9 cellular contexts compared by ENCODE assay signal in the genomic region with DNA sequence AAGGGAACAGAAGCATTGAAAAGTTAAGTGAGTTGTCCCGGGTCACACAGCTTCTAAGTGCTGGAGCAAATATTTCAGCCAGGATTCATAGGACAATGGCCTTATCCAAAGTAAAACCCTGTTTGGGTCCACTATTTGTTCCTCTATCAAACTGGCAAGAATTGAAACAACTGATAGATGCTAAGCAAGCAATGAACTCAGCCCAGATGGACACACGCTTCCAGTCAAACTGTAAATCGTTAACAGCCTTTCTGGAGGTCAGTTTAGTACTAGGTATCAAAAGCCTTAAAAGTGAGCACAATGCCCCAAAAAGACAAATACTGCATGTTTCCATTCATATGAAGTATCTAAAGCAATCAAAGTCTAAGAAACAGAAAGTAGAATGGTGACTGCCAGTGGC. TPM values are rescaled to one million over a fixed set of nuclear protein-coding genes. Genes with fewer than 3 reads are reported as not detected.
DNase-seq lines count a peak whose midpoint lies in the region; ATAC-seq and TF ChIP-seq lines count a peak whose summit lies in the region.
"Had no signal": no experiment of that assay in that cellular context is flagged by ENCODE, and none has a peak within 500 bp of the region (broad histone marks: within the 10 kb centered on the region; RNA-seq: fewer than 3 reads in every experiment).

No MANE protein-coding gene starts in this region.

- H3K4me3 Mint-ChIP-seq in activated T-cell treated with anti-CD3 and anti-CD28 coated beads, Interleukin-2, amount 50 U/mL, for 24 hours = peak overlapping the region; percentile 87
- H3K4me3 Mint-ChIP-seq in activated T-cell treated with anti-CD3 and anti-CD28 coated beads, Interleukin-2, amount 50 U/mL, for 72 hours = peak overlapping the region in 1 of 2 donors; percentile 92
- peak overlapping the region; percentile 79 for H3K4me3 Mint-ChIP-seq in activated B cell treated with CpG ODN at 0.5 μM for 24 hours

- no peaks in the 10 kb centered on the region for H3K9me3 ChIP-seq in liver (ENCODE audit: control insufficient read depth in 4 of 4, low read length in 3 of 4)
- H3K9me3 ChIP-seq in stomach = no peaks in the 10 kb centered on the region

- H3K36me3 ChIP-seq in liver (ENCODE audit: control insufficient read depth in 4 of 4, insufficient read depth in 3 of 4, low read depth in 1 of 4, low read length in 3 of 4) (no peaks in the 10 kb centered on the region), stomach (peaks cover 0 to 8% (median 3%) of the 10 kb centered on the region in 4 donors)

- no peaks in the 10 kb centered on the region for H3K9me3 Mint-ChIP-seq in activated T-cell treated with anti-CD3 and anti-CD28 coated beads, Interleukin-2, amount 50 U/mL, for 24 hours
- H3K9me3 Mint-ChIP-seq in activated T-cell treated with anti-CD3 and anti-CD28 coated beads, Interleukin-2, amount 50 U/mL, for 72 hours = no peaks in the 10 kb centered on the region
- H3K9me3 Mint-ChIP-seq in activated B cell treated with CpG ODN at 0.5 μM for 24 hours = no peaks in the 10 kb centered on the region

- ATAC-seq in activated T-cell treated with anti-CD3 and anti-CD28 coated beads, Interleukin-2, amount 50 U/mL, for 72 hours (replicated peaks in 1 of 2) = no peak
- ATAC-seq in activated B cell treated with CpG ODN at 0.5 μM for 24 hours (ENCODE audit: low read depth) = no peak

- no peaks in the 10 kb centered on the region for H3K27me3 Mint-ChIP-seq in activated T-cell treated with anti-CD3 and anti-CD28 coated beads, Interleukin-2, amount 50 U/mL, for 24 hours
- H3K27me3 Mint-ChIP-seq in activated T-cell treated with anti-CD3 and anti-CD28 coated beads, Interleukin-2, amount 50 U/mL, for 72 hours (ENCODE audit: low read depth) = no peaks in the 10 kb centered on the region
- H3K27me3 Mint-ChIP-seq in activated B cell treated with CpG ODN at 0.5 μM for 24 hours = no peaks in the 10 kb centered on the region

- peaks cover 11% of the 10 kb centered on the region for H3K36me3 Mint-ChIP-seq in activated T-cell treated with anti-CD3 and anti-CD28 coated beads, Interleukin-2, amount 50 U/mL, for 24 hours (ENCODE audit: low read depth)
- H3K36me3 Mint-ChIP-seq in activated T-cell treated with anti-CD3 and anti-CD28 coated beads, Interleukin-2, amount 50 U/mL, for 72 hours (ENCODE audit: insufficient read depth in 2 of 2) = peaks cover under 1 to 2% of the 10 kb centered on the region in 2 donors
- peaks cover 13% of the 10 kb centered on the region for H3K36me3 Mint-ChIP-seq in activated B cell treated with CpG ODN at 0.5 μM for 24 hours (ENCODE audit: low read depth)

- H3K27ac ChIP-seq in liver (ENCODE audit: low read depth in 1 of 2, low read length in 2 of 2) (peak overlapping the region; percentile 96 to 99), stomach (no peak overlapping the region)

- H3K27me3 ChIP-seq in liver (ENCODE audit: control insufficient read depth in 4 of 4, insufficient read depth in 4 of 4, low read length in 3 of 4) = no peaks in the 10 kb centered on the region
- H3K27me3 ChIP-seq in stomach = no peaks in the 10 kb centered on the region

- H3K4me3 ChIP-seq in liver (ENCODE audit: low read depth in 1 of 3, low read length in 3 of 3) = peak overlapping the region; percentile 58 to 96 (median 69)
- H3K4me3 ChIP-seq in stomach = peak overlapping the region in 3 of 4 donors; percentile 64 to 85 (median 78)

- peaks cover 25% of the 10 kb centered on the region for H3K4me1 Mint-ChIP-seq in activated T-cell treated with anti-CD3 and anti-CD28 coated beads, Interleukin-2, amount 50 U/mL, for 24 hours (ENCODE audit: low read depth)
- peaks cover 29% of the 10 kb centered on the region for H3K4me1 Mint-ChIP-seq in activated T-cell treated with anti-CD3 and anti-CD28 coated beads, Interleukin-2, amount 50 U/mL, for 72 hours (ENCODE audit: low read depth)
- H3K4me1 Mint-ChIP-seq in activated B cell treated with CpG ODN at 0.5 μM for 24 hours = peaks cover 20% of the 10 kb centered on the region

- TF ChIP-seq EP300 in stomach (IDR thresholded peaks at IDR 0.05) = no peak

- H3K4me1 ChIP-seq in liver (ENCODE audit: control insufficient read depth in 4 of 4, insufficient read depth in 4 of 4, low read length in 3 of 4) = peaks cover 10 to 43% (median 35%) of the 10 kb centered on the region in 4 donors
- H3K4me1 ChIP-seq in stomach = peaks cover 19 to 45% (median 27%) of the 10 kb centered on the region in 4 donors

- WGBS in liver = 41% methylated on average over 3 of the region's 3 CpGs
- WGBS in stomach, 5 donors = 36 to 61% (median 52%) methylated on average over 3 of the region's 3 CpGs

- TF ChIP-seq CTCF in activated B cell treated with CpG ODN at 0.5 μM for 24 hours (IDR thresholded peaks at IDR 0.05) (no peak), liver (IDR thresholded peaks at IDR 0.05; ENCODE audit: low read depth, low read length, missing input control) (no peak), stomach (IDR thresholded peaks at IDR 0.05) (no peak)

- no peak for TF ChIP-seq POLR2A in stomach (IDR thresholded peaks at IDR 0.05)

- peak overlapping the region in 1 of 2 donors; percentile 63 for H3K9ac ChIP-seq in liver (ENCODE audit: low read depth in 1 of 2, low read length in 2 of 2)

- TF ChIP-seq RAD21 in liver (IDR thresholded peaks at IDR 0.05) = peak; percentile 36 to 54

- intact Hi-C loops in activated B cell treated with CpG ODN at 0.5 μM for 24 hours (cut with micrococcal nuclease) = loop anchor here (1.0 to 5.0 kb wide), 7 partner anchors 28 to 483 kb away; partner anchors contain the start of genes C1orf50, CFAP57, EBNA1BP2 and FOXJ3
- intact Hi-C loops in stomach (cut with DNase I; ENCODE audit: low total_unique reads) = no loop called here

- H3K27ac Mint-ChIP-seq in activated T-cell treated with anti-CD3 and anti-CD28 coated beads, Interleukin-2, amount 50 U/mL, for 24 hours = no peak overlapping the region
- H3K27ac Mint-ChIP-seq in activated T-cell treated with anti-CD3 and anti-CD28 coated beads, Interleukin-2, amount 50 U/mL, for 72 hours = no peak overlapping the region
- no peak overlapping the region for H3K27ac Mint-ChIP-seq in activated B cell treated with CpG ODN at 0.5 μM for 24 hours

- no peak for DNase-seq in activated T-cell treated with anti-CD3 and anti-CD28 coated beads, Interleukin-2, amount 50 U/mL, for 24 hours
- DNase-seq in activated T-cell treated with anti-CD3 and anti-CD28 coated beads, Interleukin-2, amount 50 U/mL, for 72 hours = no peak
- DNase-seq in activated B cell treated with CpG ODN at 0.5 μM for 24 hours (no peak), stomach (no peak), inferior parietal cortex (ENCODE audit: extremely low spot score) (no peak), NCI-H1105 (lab: John Stamatoyannopoulos, UW) (no peak), NCI-H2029 (lab: John Stamatoyannopoulos, UW) (no peak)
- DNase-seq: retina had no signal

- CTCF ChIA-PET in activated B cell treated with CpG ODN at 0.5 μM for 24 hours (lab: Charles Lee) = interaction anchor here (1.3 to 2.8 kb wide), 2 partner anchors 105 to 256 kb away, joined by 3 to 13 read pairs; no protein-coding TSS in a partner anchor

- POLR2A ChIA-PET in activated B cell treated with CpG ODN at 0.5 μM for 24 hours (lab: Charles Lee) = interaction anchor here (0.7 to 3.2 kb wide), 7 partner anchors 28 to 354 kb away, joined by 3 to 32 read pairs (median 3); partner anchors contain the start of genes C1orf50, CFAP57, EBNA1BP2 and P3H1

RNA-seq across cellular contexts. Expression of gene SVBP, which starts 0.8 kb away (rescaled TPM):
- 10 to 100 TPM; 19.4 to 20.0 TPM for total RNA-seq in activated T-cell treated with anti-CD3 and anti-CD28 coated beads, Interleukin-2, amount 50 U/mL, for 72 hours
- 21.5 and 22.4 TPM in 2 replicates for total RNA-seq in activated B cell treated with CpG ODN at 0.5 μM for 24 hours
- total RNA-seq in liver = 10 to 100 TPM in 1 of 2 donors, 1 to 10 TPM in 1; 3.4 to 21.4 TPM
- 10 to 100 TPM in 1 of 2 donors, 1 to 10 TPM in 1; 8.5 to 21.8 TPM for polyA plus RNA-seq in liver
- total RNA-seq in stomach = 10 to 100 TPM in 4 of 5 donors, not detected in 1; 11.2 to 30.9 (median 18.3) TPM
- 10 to 100 TPM; 25.1 to 51.2 (median 29.4) TPM for polyA plus RNA-seq in stomach

RNA-seq across cellular contexts. Expression of gene ERMAP, which starts 1.1 kb away (rescaled TPM):
- 10 to 100 TPM in 1 of 2 donors, 1 to 10 TPM in 1; 8.4 to 10.0 TPM for total RNA-seq in activated T-cell treated with anti-CD3 and anti-CD28 coated beads, Interleukin-2, amount 50 U/mL, for 72 hours
- 7.1 and 10.7 TPM in 2 replicates for total RNA-seq in activated B cell treated with CpG ODN at 0.5 μM for 24 hours
- total RNA-seq in liver = 10 to 100 TPM; 10.8 to 96.9 TPM
- polyA plus RNA-seq in liver = 1 to 10 TPM; 3.9 to 7.2 TPM
- 10 to 100 TPM in 2 of 5 donors, 1 to 10 TPM in 2, not detected in 1; 4.9 to 13.6 (median 8.4) TPM for total RNA-seq in stomach
- polyA plus RNA-seq in stomach = 1 to 10 TPM; 3.5 to 4.9 (median 4.9) TPM

RNA-seq across cellular contexts. Expression of gene ZNF691, which starts 28.4 kb away (rescaled TPM):
- total RNA-seq in activated T-cell treated with anti-CD3 and anti-CD28 coated beads, Interleukin-2, amount 50 U/mL, for 72 hours = 10 to 100 TPM in 1 of 2 donors, 1 to 10 TPM in 1; 9.8 to 11.1 TPM
- total RNA-seq in activated B cell treated with CpG ODN at 0.5 μM for 24 hours (13.1 and 16.1 TPM in 2 replicates), liver (1 to 10 TPM; 2.7 to 8.9 TPM), stomach (10 to 100 TPM in 1 of 5 donors, 1 to 10 TPM in 4; 1.2 to 12.8 (median 4.2) TPM)
- polyA plus RNA-seq in liver (1 to 10 TPM; 5.1 to 5.9 TPM), stomach (10 to 100 TPM in 1 of 3 donors, 1 to 10 TPM in 2; 6.0 to 11.8 (median 6.3) TPM)

RNA-seq across cellular contexts. Expression of gene TMEM269, which starts 33.2 kb away (rescaled TPM):
- total RNA-seq in activated T-cell treated with anti-CD3 and anti-CD28 coated beads, Interleukin-2, amount 50 U/mL, for 72 hours = 1 to 10 TPM in 1 of 2 donors, under 1 TPM in 1; 0.81 to 1.9 TPM
- total RNA-seq in activated B cell treated with CpG ODN at 0.5 μM for 24 hours (0.20 and 0.31 TPM in 2 replicates), liver (under 1 TPM; 0.05 to 0.08 TPM), stomach (under 1 TPM in 1 of 5 donors, not detected in 4; 0.55 TPM)
- polyA plus RNA-seq in liver (not detected), stomach (under 1 TPM in 1 of 3 donors, not detected in 2; 0.03 TPM)

RNA-seq across cellular contexts. Expression of gene C1orf50, which starts 50.9 kb away (rescaled TPM):
- total RNA-seq in activated T-cell treated with anti-CD3 and anti-CD28 coated beads, Interleukin-2, amount 50 U/mL, for 72 hours = 10 to 100 TPM; 11.7 to 12.2 TPM
- 10.6 and 13.1 TPM in 2 replicates for total RNA-seq in activated B cell treated with CpG ODN at 0.5 μM for 24 hours
- 1 to 10 TPM; 2.6 to 4.4 TPM for total RNA-seq in liver
- polyA plus RNA-seq in liver = 1 to 10 TPM; 2.7 to 5.8 TPM
- total RNA-seq in stomach = 1 to 10 TPM in 2 of 5 donors, under 1 TPM in 1, not detected in 2; 0.89 to 6.7 (median 6.1) TPM
- polyA plus RNA-seq in stomach = 1 to 10 TPM; 3.9 to 6.0 (median 4.1) TPM

Comparison
In these comparisons a context has a peak if more than half of its experiments do, and no peak if none do; other contexts are left out.
1. H3K27ac ChIP-seq: peak in liver (2 of 2); none in stomach (0 of 5).